ENCODE assay signal across 8 cellular contexts in genomic region chr19:12800873-12801465, GRCh38. TPM values are rescaled to one million over a fixed set of nuclear protein-coding genes. Genes with fewer than 3 reads are reported as not detected.
DNase-seq lines count a peak whose midpoint lies in the region; ATAC-seq and TF ChIP-seq lines count a peak whose summit lies in the region.

No MANE protein-coding gene starts in this region.

- H3K9me3 ChIP-seq in HUES64 (ENCODE audit: insufficient read depth, low read depth, low read length) (no peaks in the 10 kb centered on the region), ascending aorta (no peaks in the 10 kb centered on the region), iPS-20b (ENCODE audit: insufficient read depth, low read depth, low read length) (no peaks in the 10 kb centered on the region)

- WGBS in HUES64: 4% methylated on average over 38 of the region's 38 CpGs

- H3K27ac ChIP-seq in HUES64 (ENCODE audit: low read depth, low read length): peak overlapping the region; percentile 51; the same call in 1 of the 2 replicates
- peak overlapping the region; percentile 54 to 68 for H3K27ac ChIP-seq in ascending aorta
- peak overlapping the region; percentile 78 for H3K27ac ChIP-seq in iPS-20b (ENCODE audit: low read length)

- TF ChIP-seq CTCF in AG09309 (IDR thresholded peaks at IDR 0.05; ENCODE audit: control insufficient read depth, insufficient read depth, low read depth, low read length, missing control alignments): no peak
- TF ChIP-seq CTCF in ascending aorta (IDR thresholded peaks at IDR 0.05): no peak

- H3K27me3 ChIP-seq in HUES64 (ENCODE audit: insufficient read depth, low read length) (peaks cover 10% of the 10 kb centered on the region; the same call in 1 of the 2 replicates), ascending aorta (no peaks in the 10 kb centered on the region), iPS-20b (ENCODE audit: insufficient read depth, low read length) (peaks cover 6% of the 10 kb centered on the region)

- H3K4me3 ChIP-seq in AG09309 (ENCODE audit: control insufficient read depth, low read depth, low read length) (peak overlapping the region; percentile 86), HUES64 (ENCODE audit: low read length) (peak overlapping the region; percentile 77), ascending aorta (peak overlapping the region; percentile 72 to 81), iPS-20b (ENCODE audit: low read length) (peak overlapping the region; percentile 90)

- no peak for DNase-seq in AG09309 (ENCODE audit: low read depth)
- no peak for DNase-seq in ascending aorta (ENCODE audit: low spot score in 2 of 2)
- DNase-seq in stimulated activated naive CD8-positive, alpha-beta T cell treated with anti-CD3 and anti-CD28 coated beads, Interleukin-15, Interleukin-2, amounts not matched to agents 100 U/mL and 50 U/mL, for 24 hours: peak; percentile 41
- DNase-seq in G401 (ENCODE audit: low spot score): no peak
- DNase-seq in DMS153 (lab: John Stamatoyannopoulos, UW): no peak

- intact Hi-C loops in ascending aorta (cut with DNase I): no loop called here

- H3K36me3 ChIP-seq in HUES64 (ENCODE audit: insufficient read depth, low read length) (peaks cover 26% of the 10 kb centered on the region), ascending aorta (peaks cover 0 to 10% of the 10 kb centered on the region in 2 donors), iPS-20b (ENCODE audit: insufficient read depth, low read depth, low read length) (peaks cover 31% of the 10 kb centered on the region)

- in situ Hi-C loops in G401 (cut with HindIII; ENCODE audit: low sequenced_read_pairs): no loop called here

- H3K9ac ChIP-seq in HUES64 (ENCODE audit: low read depth, low read length) (peak overlapping the region; percentile 81), iPS-20b (ENCODE audit: low read depth, low read length) (peak overlapping the region; percentile 96)

- ATAC-seq in stimulated activated naive CD8-positive, alpha-beta T cell treated with anti-CD3 and anti-CD28 coated beads, Interleukin-15, Interleukin-2, amounts not matched to agents 100 U/mL and 50 U/mL, for 24 hours: no peak
- ATAC-seq in HG02588 (IDR thresholded peaks at IDR 0.05; ENCODE audit: unreplicated experiment): no peak

- H3K4me1 ChIP-seq in HUES64 (ENCODE audit: insufficient read depth, low read length): peaks cover 10% of the 10 kb centered on the region
- peaks cover 9 to 10% of the 10 kb centered on the region in 2 donors for H3K4me1 ChIP-seq in ascending aorta
- H3K4me1 ChIP-seq in iPS-20b (ENCODE audit: insufficient read depth, low read length): peaks cover 10% of the 10 kb centered on the region

RNA-seq across cellular contexts. Expression of gene PRDX2, which starts 0.6 kb away (rescaled TPM):
- 317 TPM for polyA plus RNA-seq in HUES64 (2013, experiment 1 of 2)
- 333 TPM for polyA plus RNA-seq in HUES64 (2013, experiment 2 of 2)
- 259 TPM for total RNA-seq in ascending aorta
- total RNA-seq in G401 (2014; rRNA removed; shearing (Covaris generic)): 290 and 300 TPM in 2 replicates

RNA-seq across cellular contexts. Expression of gene THSD8, which starts 0.9 kb away (rescaled TPM):
- 8.9 TPM for polyA plus RNA-seq in HUES64 (2013, experiment 1 of 2)
- polyA plus RNA-seq in HUES64 (2013, experiment 2 of 2): 15.8 TPM
- total RNA-seq in ascending aorta: not detected
- not detected in 2 replicates for total RNA-seq in G401 (2014; rRNA removed; shearing (Covaris generic))

RNA-seq across cellular contexts. Expression of gene RNASEH2A, which starts 5.4 kb away (rescaled TPM):
- 59.2 TPM for polyA plus RNA-seq in HUES64 (2013, experiment 1 of 2)
- polyA plus RNA-seq in HUES64 (2013, experiment 2 of 2): 65.6 TPM
- 3.4 TPM for total RNA-seq in ascending aorta
- total RNA-seq in G401 (2014; rRNA removed; shearing (Covaris generic)): 69.1 and 124 TPM in 2 replicates

RNA-seq across cellular contexts. Expression of gene JUNB, which starts 9.7 kb away (rescaled TPM):
- polyA plus RNA-seq in HUES64 (2013, experiment 1 of 2): 2.4 TPM
- 3.6 TPM for polyA plus RNA-seq in HUES64 (2013, experiment 2 of 2)
- 3,581 TPM for total RNA-seq in ascending aorta
- 28.3 and 35.9 TPM in 2 replicates for total RNA-seq in G401 (2014; rRNA removed; shearing (Covaris generic))

RNA-seq across cellular contexts. Expression of gene HOOK2, which starts 25.6 kb away (rescaled TPM):
- 23.3 TPM for polyA plus RNA-seq in HUES64 (2013, experiment 1 of 2)
- polyA plus RNA-seq in HUES64 (2013, experiment 2 of 2): 23.0 TPM
- total RNA-seq in ascending aorta: 58.5 TPM
- total RNA-seq in G401 (2014; rRNA removed; shearing (Covaris generic)): 19.4 and 20.2 TPM in 2 replicates

Comparison
In these comparisons a context has a peak if more than half of its experiments do, and no peak if none do; other contexts are left out.
1. RNA of gene RNASEH2A, which starts 5.4 kb away (total RNA-seq): 69.1 to 124 TPM in G401; 3.4 TPM in ascending aorta (single experiment); every median in the first group is over 10 times any median in the second.
2. Peak in every context shown above with its lines, with median percentiles within 50 percentile points of each other: H3K4me3 ChIP-seq and H3K27ac ChIP-seq.